7 cellular contexts compared by ENCODE assay signal in genomic region chr11:128549256-128549944, GRCh38. TPM values are rescaled to one million over a fixed set of nuclear protein-coding genes. Genes with fewer than 3 reads are reported as not detected.
A peak's percentile ranks its signal among the peaks of the same experiment; 100 is the strongest.
DNase-seq lines count a peak whose midpoint lies in the region; ATAC-seq, FAIRE-seq and TF ChIP-seq lines count a peak whose summit lies in the region.

No MANE protein-coding gene starts in this region.

- TF ChIP-seq CTCF in coronary artery (IDR thresholded peaks at IDR 0.05) (no peak), lung (IDR thresholded peaks at IDR 0.05; ENCODE audit: control extremely low read depth, extremely low read depth) (no peak), testis (IDR thresholded peaks at IDR 0.05) (no peak)

- H3K27me3 ChIP-seq in lung (ENCODE audit: control insufficient read depth, insufficient read depth) (no peaks in the 10 kb centered on the region), testis (no peaks in the 10 kb centered on the region)

- ATAC-seq in T-cell (replicated peaks in 1 of 4) (no peak), lung (ENCODE audit: insufficient read depth, low FRiP score) (no peak), HG03175 (IDR thresholded peaks at IDR 0.05; ENCODE audit: unreplicated experiment) (no peak)

- peaks cover 95 to 96% (median 96%) of the 10 kb centered on the region in 3 donors for H3K4me1 Mint-ChIP-seq in T-cell

- TF ChIP-seq POLR2A in testis (IDR thresholded peaks at IDR 0.05) (no peak), H54 (IDR thresholded peaks at IDR 0.05; ENCODE audit: low read depth, low read length) (no peak)

- peak overlapping the region; percentile 58 to 81 for H3K27ac ChIP-seq in coronary artery
- peak overlapping the region; percentile 57 to 69 for H3K27ac ChIP-seq in lung (ENCODE audit: low read depth in 1 of 2, low read length in 1 of 2)
- peak overlapping the region; percentile 65 to 67 for H3K27ac ChIP-seq in testis

- no peaks in the 10 kb centered on the region for H3K36me3 Mint-ChIP-seq in T-cell

- in situ Hi-C loops in ACHN (cut with HindIII; ENCODE audit: low pct_ligation_motif_present, low pct_unique_long_range_greater_than_20kb, low sequenced_read_pairs), result no loop called here

- CTCF ChIA-PET in T-cell (lab: Charles Lee), result interaction anchor here (1.0 to 1.2 kb wide), 2 partner anchors 24 to 28 kb away, joined by 3 to 4 read pairs; no protein-coding TSS in a partner anchor

- H3K4me3 ChIP-seq in coronary artery (peak overlapping the region; percentile 72), lung (no peak overlapping the region), testis (peak overlapping the region; percentile 40 to 49)

- H3K4me1 ChIP-seq in lung (ENCODE audit: control insufficient read depth in 2 of 2, insufficient read depth in 2 of 2, low read length in 2 of 2), result peaks cover 6 to 15% of the 10 kb centered on the region in 2 donors
- peaks cover 4% of the 10 kb centered on the region for H3K4me1 ChIP-seq in testis

- POLR2A ChIA-PET in T-cell (lab: Charles Lee), result interaction anchor here (0.6 to 0.9 kb wide), 2 partner anchors 11 to 132 kb away, joined by 3 to 5 read pairs; no protein-coding TSS in a partner anchor

- H3K9me3 ChIP-seq in lung (ENCODE audit: control insufficient read depth in 2 of 2, insufficient read depth in 1 of 2, low read length in 1 of 2) (no peaks in the 10 kb centered on the region), testis (no peaks in the 10 kb centered on the region)

- peak overlapping the region; percentile 96 to 98 for H3K27ac Mint-ChIP-seq in T-cell

- H3K27me3 Mint-ChIP-seq in T-cell, result no peaks in the 10 kb centered on the region

- H3K36me3 ChIP-seq in lung (ENCODE audit: control insufficient read depth in 2 of 2, insufficient read depth in 2 of 2, low read length in 2 of 2) (no peaks in the 10 kb centered on the region), testis (ENCODE audit: low read depth, missing control alignments) (no peaks in the 10 kb centered on the region)

- H3K9me3 Mint-ChIP-seq in T-cell, result no peaks in the 10 kb centered on the region

- peak overlapping the region; percentile 63 to 89 (median 82) for H3K4me3 Mint-ChIP-seq in T-cell

- intact Hi-C loops in testis (cut with DNase I; ENCODE audit: low total_unique reads), result no loop called here

- DNase-seq in T-cell (no peak), coronary artery (ENCODE audit: low spot score) (no peak), lung (ENCODE audit: low spot score) (no peak), testis (peak; percentile 71), H54 (ENCODE audit: insufficient read length, low spot score) (no peak), ACHN (no peak)

- no peak for FAIRE-seq in H54 (lab: Jason Lieb, UNC)

- 23 to 25% methylated on average over 33 to 37 of the region's 37 CpGs for WGBS in lung, 2 donors
- WGBS in testis, 2 donors, result 11 to 20% methylated on average over 26 to 32 of the region's 37 CpGs

RNA-seq across cellular contexts. Expression of gene ETS1, which starts 38.0 kb away (rescaled TPM):
- total RNA-seq in T-cell, result 1,000 to 10,000 TPM in 1 of 5 donors, 100 to 1,000 TPM in 4; 773 to 1,065 (median 854) TPM
- total RNA-seq in lung, result 100 to 1,000 TPM in 1 of 2 donors, 10 to 100 TPM in 1; 85.7 to 154 TPM
- polyA plus RNA-seq in lung, result 10 to 100 TPM; 20.7 to 71.7 TPM
- total RNA-seq in testis, result 10 to 100 TPM; 15.1 to 15.3 TPM
- 21.1 TPM for polyA plus RNA-seq in testis (ENCODE audit: insufficient read depth, low read depth, low replicate concordance)

Comparison
In these comparisons a context has a peak if more than half of its experiments do, and no peak if none do; other contexts are left out.
1. RNA of gene ETS1, which starts 38.0 kb away (total RNA-seq): 773 to 1,065 TPM in T-cell and 85.7 to 154 TPM in lung; 15.1 to 15.3 TPM in testis; every median in the first group is over 4 times any median in the second.
2. Peak in every context shown above with its lines, with median percentiles within 50 percentile points of each other: H3K27ac ChIP-seq.